1 cellular context compared by ENCODE assay signal in the genomic region with DNA sequence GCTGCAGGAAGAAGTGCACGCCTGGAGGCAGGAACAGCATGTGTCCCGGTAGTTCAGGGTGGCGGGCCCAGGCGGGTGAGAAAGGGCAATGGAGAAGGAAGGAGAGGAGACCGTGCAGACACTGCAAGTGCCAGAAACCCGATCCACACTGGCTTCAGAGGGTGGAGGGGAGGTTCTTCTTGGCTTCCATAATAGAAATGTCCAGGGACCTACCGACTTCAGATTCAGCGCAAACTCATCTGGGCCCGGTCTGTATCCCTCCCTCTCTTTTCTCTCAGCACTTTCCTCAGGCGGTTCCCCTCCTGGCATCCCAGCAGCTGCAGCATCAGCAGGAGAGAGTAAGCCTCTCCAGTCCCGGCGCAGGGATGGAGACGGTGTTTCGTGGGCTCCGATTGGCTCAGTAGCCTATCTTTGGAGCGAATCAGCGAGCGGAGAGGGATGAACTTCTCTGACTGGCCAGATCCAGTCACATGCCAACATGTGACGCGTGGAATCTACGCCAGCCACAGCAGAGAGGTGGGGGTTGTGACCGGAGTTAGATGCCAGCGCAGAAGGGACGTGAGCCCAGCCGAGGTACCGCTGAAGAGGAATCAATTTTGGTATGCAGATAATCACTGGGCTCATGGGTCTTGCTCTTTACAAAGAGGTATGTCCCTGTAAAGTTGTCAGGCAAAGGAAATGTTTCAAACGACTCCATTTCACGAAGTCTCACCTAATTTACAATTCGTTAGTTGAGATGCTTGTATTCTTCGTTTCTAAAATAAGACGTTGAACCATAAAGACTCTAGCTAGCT.
TF ChIP-seq lines count a peak whose summit lies in the region.

No MANE protein-coding gene starts in this region.

TF ChIP-seq in HepG2, 621 proteins besides CTCF, POLR2A, EP300 and RAD21 (continued from another document and continues in another):
- TF ChIP-seq, protein P1, sequence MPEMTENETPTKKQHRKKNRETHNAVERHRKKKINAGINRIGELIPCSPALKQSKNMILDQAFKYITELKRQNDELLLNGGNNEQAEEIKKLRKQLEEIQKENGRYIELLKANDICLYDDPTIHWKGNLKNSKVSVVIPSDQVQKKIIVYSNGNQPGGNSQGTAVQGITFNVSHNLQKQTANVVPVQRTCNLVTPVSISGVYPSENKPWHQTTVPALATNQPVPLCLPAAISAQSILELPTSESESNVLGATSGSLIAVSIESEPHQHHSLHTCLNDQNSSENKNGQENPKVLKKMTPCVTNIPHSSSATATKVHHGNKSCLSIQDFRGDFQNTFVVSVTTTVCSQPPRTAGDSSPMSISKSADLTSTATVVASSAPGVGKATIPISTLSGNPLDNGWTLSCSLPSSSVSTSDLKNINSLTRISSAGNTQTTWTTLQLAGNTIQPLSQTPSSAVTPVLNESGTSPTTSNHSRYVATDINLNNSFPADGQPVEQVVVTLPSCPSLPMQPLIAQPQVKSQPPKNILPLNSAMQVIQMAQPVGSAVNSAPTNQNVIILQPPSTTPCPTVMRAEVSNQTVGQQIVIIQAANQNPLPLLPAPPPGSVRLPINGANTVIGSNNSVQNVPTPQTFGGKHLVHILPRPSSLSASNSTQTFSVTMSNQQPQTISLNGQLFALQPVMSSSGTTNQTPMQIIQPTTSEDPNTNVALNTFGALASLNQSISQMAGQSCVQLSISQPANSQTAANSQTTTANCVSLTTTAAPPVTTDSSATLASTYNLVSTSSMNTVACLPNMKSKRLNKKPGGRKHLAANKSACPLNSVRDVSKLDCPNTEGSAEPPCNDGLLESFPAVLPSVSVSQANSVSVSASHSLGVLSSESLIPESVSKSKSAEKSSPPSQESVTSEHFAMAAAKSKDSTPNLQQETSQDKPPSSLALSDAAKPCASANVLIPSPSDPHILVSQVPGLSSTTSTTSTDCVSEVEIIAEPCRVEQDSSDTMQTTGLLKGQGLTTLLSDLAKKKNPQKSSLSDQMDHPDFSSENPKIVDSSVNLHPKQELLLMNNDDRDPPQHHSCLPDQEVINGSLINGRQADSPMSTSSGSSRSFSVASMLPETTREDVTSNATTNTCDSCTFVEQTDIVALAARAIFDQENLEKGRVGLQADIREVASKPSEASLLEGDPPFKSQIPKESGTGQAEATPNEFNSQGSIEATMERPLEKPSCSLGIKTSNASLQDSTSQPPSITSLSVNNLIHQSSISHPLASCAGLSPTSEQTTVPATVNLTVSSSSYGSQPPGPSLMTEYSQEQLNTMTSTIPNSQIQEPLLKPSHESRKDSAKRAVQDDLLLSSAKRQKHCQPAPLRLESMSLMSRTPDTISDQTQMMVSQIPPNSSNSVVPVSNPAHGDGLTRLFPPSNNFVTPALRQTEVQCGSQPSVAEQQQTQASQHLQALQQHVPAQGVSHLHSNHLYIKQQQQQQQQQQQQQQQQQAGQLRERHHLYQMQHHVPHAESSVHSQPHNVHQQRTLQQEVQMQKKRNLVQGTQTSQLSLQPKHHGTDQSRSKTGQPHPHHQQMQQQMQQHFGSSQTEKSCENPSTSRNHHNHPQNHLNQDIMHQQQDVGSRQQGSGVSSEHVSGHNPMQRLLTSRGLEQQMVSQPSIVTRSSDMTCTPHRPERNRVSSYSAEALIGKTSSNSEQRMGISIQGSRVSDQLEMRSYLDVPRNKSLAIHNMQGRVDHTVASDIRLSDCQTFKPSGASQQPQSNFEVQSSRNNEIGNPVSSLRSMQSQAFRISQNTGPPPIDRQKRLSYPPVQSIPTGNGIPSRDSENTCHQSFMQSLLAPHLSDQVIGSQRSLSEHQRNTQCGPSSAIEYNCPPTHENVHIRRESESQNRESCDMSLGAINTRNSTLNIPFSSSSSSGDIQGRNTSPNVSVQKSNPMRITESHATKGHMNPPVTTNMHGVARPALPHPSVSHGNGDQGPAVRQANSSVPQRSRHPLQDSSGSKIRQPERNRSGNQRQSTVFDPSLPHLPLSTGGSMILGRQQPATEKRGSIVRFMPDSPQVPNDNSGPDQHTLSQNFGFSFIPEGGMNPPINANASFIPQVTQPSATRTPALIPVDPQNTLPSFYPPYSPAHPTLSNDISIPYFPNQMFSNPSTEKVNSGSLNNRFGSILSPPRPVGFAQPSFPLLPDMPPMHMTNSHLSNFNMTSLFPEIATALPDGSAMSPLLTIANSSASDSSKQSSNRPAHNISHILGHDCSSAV (CRISPR knock-in tag; IDR thresholded peaks at IDR 0.05; ENCODE audit: borderline replicate concordance), result no peak
- TF ChIP-seq ZNF598 (CRISPR knock-in tag; IDR thresholded peaks at IDR 0.05; ENCODE audit: borderline replicate concordance), result peak; percentile 70; the same call in 1 of the 2 replicates
- TF ChIP-seq NFRKB (IDR thresholded peaks at IDR 0.05), result no peak
- TF ChIP-seq, protein P2, sequence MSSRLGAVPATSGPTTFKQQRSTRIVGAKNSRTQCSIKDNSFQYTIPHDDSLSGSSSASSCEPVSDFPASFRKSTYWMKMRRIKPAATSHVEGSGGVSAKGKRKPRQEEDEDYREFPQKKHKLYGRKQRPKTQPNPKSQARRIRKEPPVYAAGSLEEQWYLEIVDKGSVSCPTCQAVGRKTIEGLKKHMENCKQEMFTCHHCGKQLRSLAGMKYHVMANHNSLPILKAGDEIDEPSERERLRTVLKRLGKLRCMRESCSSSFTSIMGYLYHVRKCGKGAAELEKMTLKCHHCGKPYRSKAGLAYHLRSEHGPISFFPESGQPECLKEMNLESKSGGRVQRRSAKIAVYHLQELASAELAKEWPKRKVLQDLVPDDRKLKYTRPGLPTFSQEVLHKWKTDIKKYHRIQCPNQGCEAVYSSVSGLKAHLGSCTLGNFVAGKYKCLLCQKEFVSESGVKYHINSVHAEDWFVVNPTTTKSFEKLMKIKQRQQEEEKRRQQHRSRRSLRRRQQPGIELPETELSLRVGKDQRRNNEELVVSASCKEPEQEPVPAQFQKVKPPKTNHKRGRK (CRISPR knock-in tag; IDR thresholded peaks at IDR 0.05), result no peak
- TF ChIP-seq NFYC (CRISPR knock-in tag; IDR thresholded peaks at IDR 0.05), result peak; percentile 93
- TF ChIP-seq HNRNPLL (IDR thresholded peaks at IDR 0.05; ENCODE audit: low read depth, low read length, poor library complexity, severe bottlenecking), result no peak
- TF ChIP-seq ARNT (IDR thresholded peaks at IDR 0.05), result no peak
- TF ChIP-seq, protein P3, sequence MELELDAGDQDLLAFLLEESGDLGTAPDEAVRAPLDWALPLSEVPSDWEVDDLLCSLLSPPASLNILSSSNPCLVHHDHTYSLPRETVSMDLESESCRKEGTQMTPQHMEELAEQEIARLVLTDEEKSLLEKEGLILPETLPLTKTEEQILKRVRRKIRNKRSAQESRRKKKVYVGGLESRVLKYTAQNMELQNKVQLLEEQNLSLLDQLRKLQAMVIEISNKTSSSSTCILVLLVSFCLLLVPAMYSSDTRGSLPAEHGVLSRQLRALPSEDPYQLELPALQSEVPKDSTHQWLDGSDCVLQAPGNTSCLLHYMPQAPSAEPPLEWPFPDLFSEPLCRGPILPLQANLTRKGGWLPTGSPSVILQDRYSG (CRISPR knock-in tag; IDR thresholded peaks at IDR 0.05), result no peak
- TF ChIP-seq ZMYM2 (CRISPR knock-in tag; IDR thresholded peaks at IDR 0.05), result no peak
- TF ChIP-seq ZNF264 (CRISPR knock-in tag; IDR thresholded peaks at IDR 0.05), result no peak
- TF ChIP-seq CENPX (CRISPR knock-in tag; IDR thresholded peaks at IDR 0.05), result no peak
- TF ChIP-seq, protein P4, sequence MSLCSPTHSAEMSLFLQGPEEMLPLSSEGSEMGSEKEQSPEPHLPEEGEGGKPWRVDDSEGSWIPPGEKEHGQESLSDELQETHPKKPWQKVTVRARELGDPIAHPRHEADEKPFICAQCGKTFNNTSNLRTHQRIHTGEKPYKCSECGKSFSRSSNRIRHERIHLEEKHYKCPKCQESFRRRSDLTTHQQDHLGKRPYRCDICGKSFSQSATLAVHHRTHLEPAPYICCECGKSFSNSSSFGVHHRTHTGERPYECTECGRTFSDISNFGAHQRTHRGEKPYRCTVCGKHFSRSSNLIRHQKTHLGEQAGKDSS (CRISPR knock-in tag; IDR thresholded peaks at IDR 0.05; ENCODE audit: borderline replicate concordance, low read depth), result peak; percentile 11; the same call in 1 of the 2 replicates
- TF ChIP-seq KLF12 (CRISPR knock-in tag; IDR thresholded peaks at IDR 0.05; ENCODE audit: borderline replicate concordance), result no peak
- TF ChIP-seq TBL1XR1 (IDR thresholded peaks at IDR 0.05; ENCODE audit: borderline replicate concordance, low read length, partially characterized antibody), result no peak
- no peak for TF ChIP-seq ZNF33A (CRISPR knock-in tag; IDR thresholded peaks at IDR 0.05; ENCODE audit: borderline replicate concordance)
- TF ChIP-seq HES4 (CRISPR knock-in tag; IDR thresholded peaks at IDR 0.05; ENCODE audit: borderline replicate concordance), result no peak
- no peak for TF ChIP-seq NFIC (IDR thresholded peaks at IDR 0.05; ENCODE audit: low read length)
- TF ChIP-seq HOXD1 (CRISPR knock-in tag; IDR thresholded peaks at IDR 0.05), result no peak
- TF ChIP-seq, protein P5, sequence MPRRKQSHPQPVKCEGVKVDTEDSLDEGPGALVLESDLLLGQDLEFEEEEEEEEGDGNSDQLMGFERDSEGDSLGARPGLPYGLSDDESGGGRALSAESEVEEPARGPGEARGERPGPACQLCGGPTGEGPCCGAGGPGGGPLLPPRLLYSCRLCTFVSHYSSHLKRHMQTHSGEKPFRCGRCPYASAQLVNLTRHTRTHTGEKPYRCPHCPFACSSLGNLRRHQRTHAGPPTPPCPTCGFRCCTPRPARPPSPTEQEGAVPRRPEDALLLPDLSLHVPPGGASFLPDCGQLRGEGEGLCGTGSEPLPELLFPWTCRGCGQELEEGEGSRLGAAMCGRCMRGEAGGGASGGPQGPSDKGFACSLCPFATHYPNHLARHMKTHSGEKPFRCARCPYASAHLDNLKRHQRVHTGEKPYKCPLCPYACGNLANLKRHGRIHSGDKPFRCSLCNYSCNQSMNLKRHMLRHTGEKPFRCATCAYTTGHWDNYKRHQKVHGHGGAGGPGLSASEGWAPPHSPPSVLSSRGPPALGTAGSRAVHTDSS (CRISPR knock-in tag; conservative IDR thresholded peaks at IDR 0.05), result no peak
- TF ChIP-seq, protein P6, sequence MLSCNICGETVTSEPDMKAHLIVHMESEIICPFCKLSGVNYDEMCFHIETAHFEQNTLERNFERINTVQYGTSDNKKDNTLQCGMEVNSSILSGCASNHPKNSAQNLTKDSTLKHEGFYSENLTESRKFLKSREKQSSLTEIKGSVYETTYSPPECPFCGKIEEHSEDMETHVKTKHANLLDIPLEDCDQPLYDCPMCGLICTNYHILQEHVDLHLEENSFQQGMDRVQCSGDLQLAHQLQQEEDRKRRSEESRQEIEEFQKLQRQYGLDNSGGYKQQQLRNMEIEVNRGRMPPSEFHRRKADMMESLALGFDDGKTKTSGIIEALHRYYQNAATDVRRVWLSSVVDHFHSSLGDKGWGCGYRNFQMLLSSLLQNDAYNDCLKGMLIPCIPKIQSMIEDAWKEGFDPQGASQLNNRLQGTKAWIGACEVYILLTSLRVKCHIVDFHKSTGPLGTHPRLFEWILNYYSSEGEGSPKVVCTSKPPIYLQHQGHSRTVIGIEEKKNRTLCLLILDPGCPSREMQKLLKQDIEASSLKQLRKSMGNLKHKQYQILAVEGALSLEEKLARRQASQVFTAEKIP (CRISPR knock-in tag; IDR thresholded peaks at IDR 0.05; ENCODE audit: borderline replicate concordance), result no peak
- TF ChIP-seq, protein P7, sequence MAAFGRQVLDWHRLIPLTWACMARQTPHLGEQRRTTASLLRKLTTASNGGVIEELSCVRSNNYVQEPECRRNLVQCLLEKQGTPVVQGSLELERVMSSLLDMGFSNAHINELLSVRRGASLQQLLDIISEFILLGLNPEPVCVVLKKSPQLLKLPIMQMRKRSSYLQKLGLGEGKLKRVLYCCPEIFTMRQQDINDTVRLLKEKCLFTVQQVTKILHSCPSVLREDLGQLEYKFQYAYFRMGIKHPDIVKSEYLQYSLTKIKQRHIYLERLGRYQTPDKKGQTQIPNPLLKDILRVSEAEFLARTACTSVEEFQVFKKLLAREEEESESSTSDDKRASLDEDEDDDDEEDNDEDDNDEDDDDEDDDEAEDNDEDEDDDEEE (CRISPR knock-in tag; IDR thresholded peaks at IDR 0.05), result no peak
- TF ChIP-seq ZFP62 (CRISPR knock-in tag; IDR thresholded peaks at IDR 0.05), result no peak
- no peak for TF ChIP-seq ZNF572 (CRISPR knock-in tag; IDR thresholded peaks at IDR 0.05)
- no peak for TF ChIP-seq FOXK2 (IDR thresholded peaks at IDR 0.05)
- TF ChIP-seq MZF1 (CRISPR knock-in tag; IDR thresholded peaks at IDR 0.05; ENCODE audit: borderline replicate concordance), result no peak
- TF ChIP-seq, protein P8, sequence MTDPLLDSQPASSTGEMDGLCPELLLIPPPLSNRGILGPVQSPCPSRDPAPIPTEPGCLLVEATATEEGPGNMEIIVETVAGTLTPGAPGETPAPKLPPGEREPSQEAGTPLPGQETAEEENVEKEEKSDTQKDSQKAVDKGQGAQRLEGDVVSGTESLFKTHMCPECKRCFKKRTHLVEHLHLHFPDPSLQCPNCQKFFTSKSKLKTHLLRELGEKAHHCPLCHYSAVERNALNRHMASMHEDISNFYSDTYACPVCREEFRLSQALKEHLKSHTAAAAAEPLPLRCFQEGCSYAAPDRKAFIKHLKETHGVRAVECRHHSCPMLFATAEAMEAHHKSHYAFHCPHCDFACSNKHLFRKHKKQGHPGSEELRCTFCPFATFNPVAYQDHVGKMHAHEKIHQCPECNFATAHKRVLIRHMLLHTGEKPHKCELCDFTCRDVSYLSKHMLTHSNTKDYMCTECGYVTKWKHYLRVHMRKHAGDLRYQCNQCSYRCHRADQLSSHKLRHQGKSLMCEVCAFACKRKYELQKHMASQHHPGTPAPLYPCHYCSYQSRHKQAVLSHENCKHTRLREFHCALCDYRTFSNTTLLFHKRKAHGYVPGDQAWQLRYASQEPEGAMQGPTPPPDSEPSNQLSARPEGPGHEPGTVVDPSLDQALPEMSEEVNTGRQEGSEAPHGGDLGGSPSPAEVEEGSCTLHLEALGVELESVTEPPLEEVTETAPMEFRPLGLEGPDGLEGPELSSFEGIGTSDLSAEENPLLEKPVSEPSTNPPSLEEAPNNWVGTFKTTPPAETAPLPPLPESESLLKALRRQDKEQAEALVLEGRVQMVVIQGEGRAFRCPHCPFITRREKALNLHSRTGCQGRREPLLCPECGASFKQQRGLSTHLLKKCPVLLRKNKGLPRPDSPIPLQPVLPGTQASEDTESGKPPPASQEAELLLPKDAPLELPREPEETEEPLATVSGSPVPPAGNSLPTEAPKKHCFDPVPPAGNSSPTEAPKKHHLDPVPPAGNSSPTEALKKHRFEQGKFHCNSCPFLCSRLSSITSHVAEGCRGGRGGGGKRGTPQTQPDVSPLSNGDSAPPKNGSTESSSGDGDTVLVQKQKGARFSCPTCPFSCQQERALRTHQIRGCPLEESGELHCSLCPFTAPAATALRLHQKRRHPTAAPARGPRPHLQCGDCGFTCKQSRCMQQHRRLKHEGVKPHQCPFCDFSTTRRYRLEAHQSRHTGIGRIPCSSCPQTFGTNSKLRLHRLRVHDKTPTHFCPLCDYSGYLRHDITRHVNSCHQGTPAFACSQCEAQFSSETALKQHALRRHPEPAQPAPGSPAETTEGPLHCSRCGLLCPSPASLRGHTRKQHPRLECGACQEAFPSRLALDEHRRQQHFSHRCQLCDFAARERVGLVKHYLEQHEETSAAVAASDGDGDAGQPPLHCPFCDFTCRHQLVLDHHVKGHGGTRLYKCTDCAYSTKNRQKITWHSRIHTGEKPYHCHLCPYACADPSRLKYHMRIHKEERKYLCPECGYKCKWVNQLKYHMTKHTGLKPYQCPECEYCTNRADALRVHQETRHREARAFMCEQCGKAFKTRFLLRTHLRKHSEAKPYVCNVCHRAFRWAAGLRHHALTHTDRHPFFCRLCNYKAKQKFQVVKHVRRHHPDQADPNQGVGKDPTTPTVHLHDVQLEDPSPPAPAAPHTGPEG (CRISPR knock-in tag; IDR thresholded peaks at IDR 0.05), result no peak
- TF ChIP-seq, protein P9, sequence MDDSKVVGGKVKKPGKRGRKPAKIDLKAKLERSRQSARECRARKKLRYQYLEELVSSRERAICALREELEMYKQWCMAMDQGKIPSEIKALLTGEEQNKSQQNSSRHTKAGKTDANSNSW (CRISPR knock-in tag; IDR thresholded peaks at IDR 0.05; ENCODE audit: borderline replicate concordance), result no peak
- TF ChIP-seq SOX5 (CRISPR knock-in tag; IDR thresholded peaks at IDR 0.05; ENCODE audit: borderline replicate concordance), result no peak
